In the genomic region with DNA sequence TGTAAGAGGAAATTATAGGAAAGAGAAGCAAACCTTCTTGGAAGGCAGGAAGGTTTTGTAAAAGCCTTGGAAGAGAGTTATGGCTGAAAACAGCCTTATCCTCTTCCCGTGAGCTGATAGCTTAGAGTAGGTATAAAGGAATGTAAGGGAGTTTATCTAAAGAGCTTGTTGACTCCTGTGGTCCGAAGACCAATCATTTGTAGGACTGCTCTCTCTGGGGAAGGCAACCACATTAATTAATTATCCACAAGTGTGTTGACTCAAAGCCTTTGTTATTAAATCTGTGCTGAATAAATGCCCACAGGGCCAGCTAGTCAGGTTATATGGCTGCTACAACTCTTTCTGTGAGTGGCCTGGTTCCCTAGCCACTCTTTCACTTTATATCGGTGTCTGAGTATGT, we compare ENCODE assay signal across 21 cellular contexts.
DNase-seq lines count a peak whose midpoint lies in the region; ATAC-seq lines count a peak whose summit lies in the region.
"Had no signal": no experiment of that assay in that cellular context is flagged by ENCODE, and none has a peak within 500 bp of the region (broad histone marks: within the 10 kb centered on the region; RNA-seq: fewer than 3 reads in every experiment).

No MANE protein-coding gene starts in this region.

- DNase-seq in HS-5 (ENCODE audit: low read depth) (peak; percentile 2), amniotic epithelial cell (ENCODE audit: low read depth) (peak; percentile 98), glomerular visceral epithelial cell (ENCODE audit: extremely low spot score) (peak; percentile 56)
- DNase-seq in activated effector memory CD4-positive, alpha-beta T cell treated with anti-CD3 and anti-CD28 coated beads, Interleukin-2, amount 50 U/mL, for 16 hours, result no peak
- no peak for DNase-seq in stimulated activated CD4-positive, alpha-beta T cell treated with anti-CD3 and anti-CD28 coated beads, Interleukin-4, amount 100 ng/mL, for 1 hour
- DNase-seq: activated CD4-positive, alpha-beta T cell treated with anti-CD3 and anti-CD28 coated beads, Interleukin-2, amount 50 U/mL, for 1 hour; aorta; CD4-positive, alpha-beta memory T cell; DMS153; foreskin keratinocyte; Karpas-422; left ventricle myocardium superior; NCI-H1092 treated with DMSO at 0.1 percent for 48 hours; NCI-H187 treated with DMSO at 0.1 percent for 48 hours; NCI-H748 treated with DMSO at 0.1 percent for 48 hours; right lobe of liver; stimulated activated naive CD8-positive, alpha-beta T cell treated with anti-CD3 and anti-CD28 coated beads, Interleukin-15, amount 100 ng/mL, for 72 hours; thyroid gland had no signal

- ATAC-seq in GM19467 (IDR thresholded peaks at IDR 0.05; ENCODE audit: unreplicated experiment), result no peak
- ATAC-seq in HG03342 (IDR thresholded peaks at IDR 0.05; ENCODE audit: unreplicated experiment), result no peak
- ATAC-seq: foreskin keratinocyte; left ventricle myocardium superior; right lobe of liver; SK-N-SH treated with all-trans-retinoic acid at 6 μM for 48 hours; stimulated activated naive CD8-positive, alpha-beta T cell treated with anti-CD3 and anti-CD28 coated beads, Interleukin-15, amount 100 ng/mL, for 72 hours had no signal

Comparison
In these comparisons a context has a peak if more than half of its experiments do, and no peak if none do; other contexts are left out.
1. DNase-seq: peak in HS-5 (single experiment), amniotic epithelial cell (single experiment) and glomerular visceral epithelial cell (single experiment); none in activated effector memory CD4-positive, alpha-beta T cell treated with anti-CD3 and anti-CD28 coated beads, Interleukin-2, amount 50 U/mL, for 16 hours (single experiment) and stimulated activated CD4-positive, alpha-beta T cell treated with anti-CD3 and anti-CD28 coated beads, Interleukin-4, amount 100 ng/mL, for 1 hour (single experiment).